In the genomic region with DNA sequence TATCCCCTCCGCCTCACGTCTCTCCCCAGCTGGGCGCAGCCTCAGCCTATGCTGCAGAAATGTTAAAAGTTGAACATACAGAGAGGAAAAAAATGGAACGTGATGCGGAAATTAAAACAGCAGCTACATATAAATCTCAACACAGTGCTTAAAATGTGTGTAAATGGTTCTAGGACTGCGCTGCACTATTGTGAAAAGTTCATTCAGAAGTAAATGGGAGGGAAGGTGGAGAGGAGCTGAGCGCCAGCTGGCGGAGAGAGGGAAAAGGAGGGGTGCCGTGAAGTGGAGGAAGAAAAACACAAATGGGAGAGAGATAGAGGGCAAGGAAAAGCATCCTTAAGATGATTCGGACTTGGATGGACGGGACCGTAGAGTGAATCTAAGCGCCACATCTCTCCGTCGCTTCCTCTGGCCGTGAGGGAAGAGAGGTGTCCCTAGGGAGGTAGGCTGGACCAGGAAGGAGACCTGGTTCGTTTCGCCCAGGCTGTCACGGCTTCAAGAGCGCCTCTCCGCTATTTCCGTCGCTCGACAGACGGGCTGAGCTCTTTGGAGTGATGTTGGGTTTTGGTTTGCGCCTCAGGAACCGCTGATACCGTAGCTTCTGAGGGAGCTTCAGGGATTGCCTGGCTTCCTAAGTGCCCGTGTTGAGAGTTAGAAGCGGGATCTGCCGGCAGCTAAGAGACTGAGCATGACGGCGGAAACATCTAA, we compare ENCODE assay signal across 1 cellular context.
TF ChIP-seq lines count a peak whose summit lies in the region.

No MANE protein-coding gene starts in this region.

TF ChIP-seq in HepG2, 621 proteins besides CTCF, POLR2A, EP300 and RAD21 (continued from another document):
- TF ChIP-seq, protein P1, sequence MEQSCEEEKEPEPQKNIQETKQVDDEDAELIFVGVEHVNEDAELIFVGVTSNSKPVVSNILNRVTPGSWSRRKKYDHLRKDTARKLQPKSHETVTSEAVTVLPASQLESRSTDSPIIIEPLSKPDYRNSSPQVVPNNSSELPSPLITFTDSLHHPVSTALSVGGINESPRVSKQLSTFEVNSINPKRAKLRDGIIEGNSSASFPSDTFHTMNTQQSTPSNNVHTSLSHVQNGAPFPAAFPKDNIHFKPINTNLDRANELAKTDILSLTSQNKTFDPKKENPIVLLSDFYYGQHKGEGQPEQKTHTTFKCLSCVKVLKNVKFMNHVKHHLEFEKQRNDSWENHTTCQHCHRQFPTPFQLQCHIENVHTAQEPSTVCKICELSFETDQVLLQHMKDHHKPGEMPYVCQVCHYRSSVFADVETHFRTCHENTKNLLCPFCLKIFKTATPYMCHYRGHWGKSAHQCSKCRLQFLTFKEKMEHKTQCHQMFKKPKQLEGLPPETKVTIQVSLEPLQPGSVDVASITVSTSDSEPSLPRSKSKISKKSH (CRISPR knock-in tag; IDR thresholded peaks at IDR 0.05; ENCODE audit: borderline replicate concordance) = 0 out of 2 replicates have a peak, but pooled peaks have one; percentile 62
- TF ChIP-seq GABPA (IDR thresholded peaks at IDR 0.05; ENCODE audit: low read depth, low read length) (no peak), GABPA (CRISPR knock-in tag; IDR thresholded peaks at IDR 0.05; ENCODE audit: low read depth) (0 out of 2 replicates have a peak, but pooled peaks have one; percentile 7), ZNF891 (CRISPR knock-in tag; IDR thresholded peaks at IDR 0.05) (peak; percentile 62; the same call in 1 of the 2 replicates), ZNF224 (CRISPR knock-in tag; IDR thresholded peaks at IDR 0.05) (no peak), NFYC (CRISPR knock-in tag; IDR thresholded peaks at IDR 0.05) (no peak), STAG1 (CRISPR knock-in tag; IDR thresholded peaks at IDR 0.05) (peak; percentile 40), HNRNPLL (IDR thresholded peaks at IDR 0.05; ENCODE audit: low read depth, low read length, poor library complexity, severe bottlenecking) (peak; percentile 96), NRL (CRISPR knock-in tag; IDR thresholded peaks at IDR 0.05; ENCODE audit: borderline replicate concordance) (peak; percentile 79; the same call in 1 of the 2 replicates), NAIF1 (CRISPR knock-in tag; IDR thresholded peaks at IDR 0.05; ENCODE audit: borderline replicate concordance) (peak; percentile 75; the same call in 1 of the 2 replicates), ZNF577 (CRISPR knock-in tag; IDR thresholded peaks at IDR 0.05; ENCODE audit: borderline replicate concordance, low read depth) (no peak), EZH2 (conservative IDR thresholded peaks at IDR 0.05; ENCODE audit: low read depth, low read length) (0 out of 2 replicates have a peak, but pooled peaks have one; percentile 52), SPEN (CRISPR knock-in tag; IDR thresholded peaks at IDR 0.05; ENCODE audit: low read depth) (peak; percentile 37; the same call in 1 of the 2 replicates), BRD4 (CRISPR knock-in tag; IDR thresholded peaks at IDR 0.05) (no peak), ZNF777 (CRISPR knock-in tag; IDR thresholded peaks at IDR 0.05) (0 out of 2 replicates have a peak, but pooled peaks have one; percentile 47)
- TF ChIP-seq, protein P2, sequence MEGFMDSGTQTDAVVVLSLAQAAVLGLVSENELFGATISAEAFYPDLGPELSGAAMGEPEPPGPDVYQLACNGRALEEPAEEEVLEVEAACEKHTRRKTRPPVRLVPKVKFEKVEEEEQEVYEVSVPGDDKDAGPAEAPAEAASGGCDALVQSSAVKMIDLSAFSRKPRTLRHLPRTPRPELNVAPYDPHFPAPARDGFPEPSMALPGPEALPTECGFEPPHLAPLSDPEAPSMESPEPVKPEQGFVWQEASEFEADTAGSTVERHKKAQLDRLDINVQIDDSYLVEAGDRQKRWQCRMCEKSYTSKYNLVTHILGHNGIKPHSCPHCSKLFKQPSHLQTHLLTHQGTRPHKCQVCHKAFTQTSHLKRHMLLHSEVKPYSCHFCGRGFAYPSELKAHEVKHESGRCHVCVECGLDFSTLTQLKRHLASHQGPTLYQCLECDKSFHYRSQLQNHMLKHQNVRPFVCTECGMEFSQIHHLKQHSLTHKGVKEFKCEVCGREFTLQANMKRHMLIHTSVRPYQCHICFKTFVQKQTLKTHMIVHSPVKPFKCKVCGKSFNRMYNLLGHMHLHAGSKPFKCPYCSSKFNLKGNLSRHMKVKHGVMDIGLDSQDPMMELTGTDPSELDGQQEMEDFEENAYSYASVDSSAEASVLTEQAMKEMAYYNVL (CRISPR knock-in tag; IDR thresholded peaks at IDR 0.05; ENCODE audit: borderline replicate concordance) = peak; percentile 60; the same call in 1 of the 2 replicates
- TF ChIP-seq, protein P3, sequence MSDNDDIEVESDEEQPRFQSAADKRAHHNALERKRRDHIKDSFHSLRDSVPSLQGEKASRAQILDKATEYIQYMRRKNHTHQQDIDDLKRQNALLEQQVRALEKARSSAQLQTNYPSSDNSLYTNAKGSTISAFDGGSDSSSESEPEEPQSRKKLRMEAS (IDR thresholded peaks at IDR 0.05) = peak; percentile 6; the same call in 1 of the 2 replicates
- TF ChIP-seq, protein P4, sequence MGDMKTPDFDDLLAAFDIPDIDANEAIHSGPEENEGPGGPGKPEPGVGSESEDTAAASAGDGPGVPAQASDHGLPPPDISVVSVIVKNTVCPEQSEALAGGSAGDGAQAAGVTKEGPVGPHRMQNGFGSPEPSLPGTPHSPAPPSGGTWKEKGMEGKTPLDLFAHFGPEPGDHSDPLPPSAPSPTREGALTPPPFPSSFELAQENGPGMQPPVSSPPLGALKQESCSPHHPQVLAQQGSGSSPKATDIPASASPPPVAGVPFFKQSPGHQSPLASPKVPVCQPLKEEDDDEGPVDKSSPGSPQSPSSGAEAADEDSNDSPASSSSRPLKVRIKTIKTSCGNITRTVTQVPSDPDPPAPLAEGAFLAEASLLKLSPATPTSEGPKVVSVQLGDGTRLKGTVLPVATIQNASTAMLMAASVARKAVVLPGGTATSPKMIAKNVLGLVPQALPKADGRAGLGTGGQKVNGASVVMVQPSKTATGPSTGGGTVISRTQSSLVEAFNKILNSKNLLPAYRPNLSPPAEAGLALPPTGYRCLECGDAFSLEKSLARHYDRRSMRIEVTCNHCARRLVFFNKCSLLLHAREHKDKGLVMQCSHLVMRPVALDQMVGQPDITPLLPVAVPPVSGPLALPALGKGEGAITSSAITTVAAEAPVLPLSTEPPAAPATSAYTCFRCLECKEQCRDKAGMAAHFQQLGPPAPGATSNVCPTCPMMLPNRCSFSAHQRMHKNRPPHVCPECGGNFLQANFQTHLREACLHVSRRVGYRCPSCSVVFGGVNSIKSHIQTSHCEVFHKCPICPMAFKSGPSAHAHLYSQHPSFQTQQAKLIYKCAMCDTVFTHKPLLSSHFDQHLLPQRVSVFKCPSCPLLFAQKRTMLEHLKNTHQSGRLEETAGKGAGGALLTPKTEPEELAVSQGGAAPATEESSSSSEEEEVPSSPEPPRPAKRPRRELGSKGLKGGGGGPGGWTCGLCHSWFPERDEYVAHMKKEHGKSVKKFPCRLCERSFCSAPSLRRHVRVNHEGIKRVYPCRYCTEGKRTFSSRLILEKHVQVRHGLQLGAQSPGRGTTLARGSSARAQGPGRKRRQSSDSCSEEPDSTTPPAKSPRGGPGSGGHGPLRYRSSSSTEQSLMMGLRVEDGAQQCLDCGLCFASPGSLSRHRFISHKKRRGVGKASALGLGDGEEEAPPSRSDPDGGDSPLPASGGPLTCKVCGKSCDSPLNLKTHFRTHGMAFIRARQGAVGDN (CRISPR knock-in tag; IDR thresholded peaks at IDR 0.05) = peak; percentile 23; the same call in 1 of the 2 replicates
- TF ChIP-seq, protein P5, sequence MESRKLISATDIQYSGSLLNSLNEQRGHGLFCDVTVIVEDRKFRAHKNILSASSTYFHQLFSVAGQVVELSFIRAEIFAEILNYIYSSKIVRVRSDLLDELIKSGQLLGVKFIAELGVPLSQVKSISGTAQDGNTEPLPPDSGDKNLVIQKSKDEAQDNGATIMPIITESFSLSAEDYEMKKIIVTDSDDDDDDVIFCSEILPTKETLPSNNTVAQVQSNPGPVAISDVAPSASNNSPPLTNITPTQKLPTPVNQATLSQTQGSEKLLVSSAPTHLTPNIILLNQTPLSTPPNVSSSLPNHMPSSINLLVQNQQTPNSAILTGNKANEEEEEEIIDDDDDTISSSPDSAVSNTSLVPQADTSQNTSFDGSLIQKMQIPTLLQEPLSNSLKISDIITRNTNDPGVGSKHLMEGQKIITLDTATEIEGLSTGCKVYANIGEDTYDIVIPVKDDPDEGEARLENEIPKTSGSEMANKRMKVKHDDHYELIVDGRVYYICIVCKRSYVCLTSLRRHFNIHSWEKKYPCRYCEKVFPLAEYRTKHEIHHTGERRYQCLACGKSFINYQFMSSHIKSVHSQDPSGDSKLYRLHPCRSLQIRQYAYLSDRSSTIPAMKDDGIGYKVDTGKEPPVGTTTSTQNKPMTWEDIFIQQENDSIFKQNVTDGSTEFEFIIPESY (CRISPR knock-in tag; IDR thresholded peaks at IDR 0.05) = 0 out of 2 replicates have a peak, but pooled peaks have one; percentile 23
- TF ChIP-seq, protein P6, sequence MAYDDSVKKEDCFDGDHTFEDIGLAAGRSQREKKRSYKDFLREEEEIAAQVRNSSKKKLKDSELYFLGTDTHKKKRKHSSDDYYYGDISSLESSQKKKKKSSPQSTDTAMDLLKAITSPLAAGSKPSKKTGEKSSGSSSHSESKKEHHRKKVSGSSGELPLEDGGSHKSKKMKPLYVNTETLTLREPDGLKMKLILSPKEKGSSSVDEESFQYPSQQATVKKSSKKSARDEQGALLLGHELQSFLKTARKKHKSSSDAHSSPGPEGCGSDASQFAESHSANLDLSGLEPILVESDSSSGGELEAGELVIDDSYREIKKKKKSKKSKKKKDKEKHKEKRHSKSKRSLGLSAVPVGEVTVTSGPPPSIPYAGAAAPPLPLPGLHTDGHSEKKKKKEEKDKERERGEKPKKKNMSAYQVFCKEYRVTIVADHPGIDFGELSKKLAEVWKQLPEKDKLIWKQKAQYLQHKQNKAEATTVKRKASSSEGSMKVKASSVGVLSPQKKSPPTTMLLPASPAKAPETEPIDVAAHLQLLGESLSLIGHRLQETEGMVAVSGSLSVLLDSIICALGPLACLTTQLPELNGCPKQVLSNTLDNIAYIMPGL (CRISPR knock-in tag; IDR thresholded peaks at IDR 0.05; ENCODE audit: borderline replicate concordance in 1 of 2, low read depth in 1 of 2) = peak in 1 of 2 experiments; percentile 56; a peak in 1 of 4 replicates
- TF ChIP-seq, protein P7, sequence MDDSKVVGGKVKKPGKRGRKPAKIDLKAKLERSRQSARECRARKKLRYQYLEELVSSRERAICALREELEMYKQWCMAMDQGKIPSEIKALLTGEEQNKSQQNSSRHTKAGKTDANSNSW (CRISPR knock-in tag; IDR thresholded peaks at IDR 0.05; ENCODE audit: borderline replicate concordance) = no peak
TF ChIP-seq in HepG2: peak in this region for 17.
